Comparison of ENCODE assay signal across 8 cellular contexts in genomic region chr12:13534645-13535398, GRCh38.
DNase-seq lines count a peak whose midpoint lies in the region; ATAC-seq, FAIRE-seq and TF ChIP-seq lines count a peak whose summit lies in the region.

No MANE protein-coding gene starts in this region.

- no peaks in the 10 kb centered on the region for H3K4me1 ChIP-seq in Panc1 (ENCODE audit: control insufficient read depth, insufficient read depth, low read length)

- DNase-seq in D721Med (ENCODE audit: insufficient read length, low spot score) (peak; percentile 15), HFF-Myc (ENCODE audit: extremely low read depth, low read depth) (peak; percentile 21), Panc1 (ENCODE audit: low read depth, low spot score) (peak; percentile 33), cardiac fibroblast (ENCODE audit: low read depth in 2 of 2) (peak; percentile 61 to 67), left kidney (ENCODE audit: low read depth, low spot score) (peak; percentile 96), GM12892 (ENCODE audit: insufficient read length) (no peak)
- peak; percentile 26 to 60 for DNase-seq in stimulated activated CD4-positive, alpha-beta T cell treated with anti-CD3 and anti-CD28 coated beads, Interleukin-4, amount 100 ng/mL, for 48 hours (ENCODE audit: low read depth in 2 of 2)

- H3K9me3 ChIP-seq in Panc1 (ENCODE audit: control insufficient read depth, insufficient read depth, low read depth, low read length), result no peaks in the 10 kb centered on the region

- H3K27ac ChIP-seq in Panc1 (ENCODE audit: low read length), result no peak overlapping the region

- H3K36me3 ChIP-seq in Panc1 (ENCODE audit: control insufficient read depth, insufficient read depth, low read length), result no peaks in the 10 kb centered on the region

- CTCF ChIA-PET in Panc1 (lab: Charles Lee), result interaction anchor here (0.6 to 1.4 kb wide), 2 partner anchors 173 to 279 kb away, joined by 3 to 4 read pairs; no protein-coding TSS in a partner anchor

- no peak for TF ChIP-seq POLR2A in GM12892 (IDR thresholded peaks at IDR 0.05; ENCODE audit: low read depth, low read length)

- no peaks in the 10 kb centered on the region for H3K27me3 ChIP-seq in Panc1 (ENCODE audit: control insufficient read depth, insufficient read depth, low read length)

- POLR2A ChIA-PET in Panc1 (lab: Charles Lee), result no interaction called here

- peak; percentile 87 for TF ChIP-seq CTCF in D721Med (IDR thresholded peaks at IDR 0.05; ENCODE audit: insufficient read depth, missing control alignments)
- TF ChIP-seq CTCF in HFF-Myc (IDR thresholded peaks at IDR 0.05; ENCODE audit: low read depth, low read length, missing control alignments), result peak; percentile 95
- TF ChIP-seq CTCF in Panc1 (IDR thresholded peaks at IDR 0.05), result peak; percentile 80
- TF ChIP-seq CTCF in cardiac fibroblast (IDR thresholded peaks at IDR 0.05; ENCODE audit: low read depth, low read length), result peak; percentile 99

- ATAC-seq in Panc1, result no peak
- ATAC-seq in GM18867 (IDR thresholded peaks at IDR 0.05; ENCODE audit: unreplicated experiment), result no peak

- in situ Hi-C loops in Panc1 (cut with HindIII; ENCODE audit: low pct_unique_long_range_greater_than_20kb, low sequenced_read_pairs), result no loop called here

- intact Hi-C loops in Panc1 (cut with micrococcal nuclease; ENCODE audit: unreplicated experiment), result no loop called here

- H3K4me3 ChIP-seq in HFF-Myc (replicated peaks; ENCODE audit: low read depth, low read length) (no peak overlapping the region), Panc1 (ENCODE audit: low read depth in 2 of 2, low read length in 2 of 2) (no peak overlapping the region), cardiac fibroblast (replicated peaks in 1 of 2; ENCODE audit: low read depth in 2 of 2, low read length in 2 of 2) (peak overlapping the region in 1 of 2 donors; percentile 25)

- no peak for FAIRE-seq in D721Med (lab: Jason Lieb, UNC)
- no peak for FAIRE-seq in GM12892 (lab: Jason Lieb, UNC)

- BruUV-seq in Panc1 (replicated peaks; lab: Mats Ljungman, UMichigan), result no TSS peak
